Comparison of ENCODE assay signal across 19 cellular contexts in the genomic region with DNA sequence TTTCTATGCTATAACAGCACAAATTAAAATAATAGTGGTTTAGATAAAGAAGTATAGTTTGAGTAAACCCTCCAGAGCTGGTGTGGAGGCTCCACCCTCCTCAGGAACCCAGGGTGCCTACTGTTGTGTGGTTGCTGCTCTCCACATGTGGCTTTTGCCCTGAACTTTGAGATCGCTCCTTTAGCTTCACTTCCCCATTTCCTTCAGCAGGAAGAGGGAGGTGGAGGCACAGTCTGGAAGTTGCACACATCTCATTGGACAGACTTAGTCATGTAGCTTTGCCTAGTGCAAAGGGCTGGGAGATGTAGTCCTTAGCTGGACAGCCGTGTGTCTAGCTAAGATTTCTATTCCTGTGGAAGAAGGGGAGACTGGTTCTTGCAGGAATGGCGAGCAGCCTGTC. TPM values are rescaled to one million over a fixed set of nuclear protein-coding genes. Genes with fewer than 3 reads are reported as not detected.
A peak's percentile ranks its signal among the peaks of the same experiment; 100 is the strongest.
DNase-seq lines count a peak whose midpoint lies in the region; ATAC-seq and TF ChIP-seq lines count a peak whose summit lies in the region.
"Had no signal": no experiment of that assay in that cellular context is flagged by ENCODE, and none has a peak within 500 bp of the region (broad histone marks: within the 10 kb centered on the region; RNA-seq: fewer than 3 reads in every experiment).

No MANE protein-coding gene starts in this region.

- DNase-seq in activated effector memory CD4-positive, alpha-beta T cell treated with anti-CD3 and anti-CD28 coated beads, Interleukin-2, amount 50 U/mL, for 16 hours = peak; percentile 8
- no peak for DNase-seq in activated effector memory CD4-positive, alpha-beta T cell treated with Interleukin-2 at 50 U/mL for 16 hours
- DNase-seq in SJCRH30 (no peak), right cardiac atrium (peak in 1 of 3 donors; percentile 6), upper lobe of left lung (no peak), omental fat pad (ENCODE audit: low spot score) (no peak), foreskin melanocyte (no peak)
- DNase-seq: activated naive CD4-positive, alpha-beta T cell treated with anti-CD3 and anti-CD28 coated beads, Interleukin-2, amount 10 ng/mL, durations not matched to agents 7 days and 5 days; aorta; hypothalamus; IMR-90; NCI-H1048; NCI-H2081 treated with DMSO at 0.1 percent for 48 hours; SHP77 treated with DMSO at 0.1 percent for 48 hours; stimulated activated naive B cell treated with anti-CD40 and anti-IgM and Interleukin-4, amounts not matched to agents 10 μg/mL and 1 μg/mL and 100 μg/mL, for 72 hours; tibial artery had no signal

- H3K27me3 ChIP-seq in SJCRH30 = no peaks in the 10 kb centered on the region
- H3K27me3 ChIP-seq in right cardiac atrium (ENCODE audit: control insufficient read depth, insufficient read depth) = no peaks in the 10 kb centered on the region
- no peaks in the 10 kb centered on the region for H3K27me3 ChIP-seq in upper lobe of left lung
- H3K27me3 ChIP-seq: tibial artery had no signal

- no peak for TF ChIP-seq POLR2A in upper lobe of left lung (IDR thresholded peaks at IDR 0.05)

- intact Hi-C loops in right cardiac atrium (cut with DNase I) = no loop called here

- ATAC-seq in right cardiac atrium (peak; percentile 27 to 69), upper lobe of left lung (ENCODE audit: low FRiP score in 2 of 2) (peak; percentile 34 to 66), omental fat pad (ENCODE audit: low FRiP score) (no peak), SK-N-SH treated with all-trans-retinoic acid at 6 μM for 48 hours (no peak)
- ATAC-seq: A549; activated CD4-positive, CD25-positive, alpha-beta regulatory T cell treated with anti-CD3 and anti-CD28 coated beads, Interleukin-2, amount 50 U/mL, for 24 hours had no signal

- peaks cover 14% of the 10 kb centered on the region for H3K4me1 ChIP-seq in SJCRH30
- H3K4me1 ChIP-seq in right cardiac atrium (ENCODE audit: control insufficient read depth, insufficient read depth, low read length) = no peaks in the 10 kb centered on the region
- H3K4me1 ChIP-seq in upper lobe of left lung = peaks cover 0 to 16% (median 6%) of the 10 kb centered on the region in 4 donors
- H3K4me1 ChIP-seq: A549 had no signal

- H3K4me3 ChIP-seq in SJCRH30 (no peak overlapping the region), right cardiac atrium (ENCODE audit: low read length) (no peak overlapping the region), upper lobe of left lung (no peak overlapping the region)
- H3K4me3 ChIP-seq: A549, tibial artery had no signal

- H3K36me3 ChIP-seq in SJCRH30 (no peaks in the 10 kb centered on the region), upper lobe of left lung (no peaks in the 10 kb centered on the region)
- H3K36me3 ChIP-seq: tibial artery had no signal

- TF ChIP-seq EP300 in upper lobe of left lung (IDR thresholded peaks at IDR 0.05) = no peak

- H3K9me3 ChIP-seq in SJCRH30 (replicated peaks) = no peaks in the 10 kb centered on the region; the same call in 1 of the 2 replicates
- no peaks in the 10 kb centered on the region for H3K9me3 ChIP-seq in right cardiac atrium (ENCODE audit: control insufficient read depth, low read length)
- H3K9me3 ChIP-seq in upper lobe of left lung = no peaks in the 10 kb centered on the region
- H3K9me3 ChIP-seq: A549, tibial artery had no signal

- TF ChIP-seq CTCF in upper lobe of left lung (IDR thresholded peaks at IDR 0.05) (no peak), omental fat pad (IDR thresholded peaks at IDR 0.05) (no peak)

- H3K27ac ChIP-seq in SJCRH30 = peak overlapping the region; percentile 71; the same call in 1 of the 2 replicates
- H3K27ac ChIP-seq in right cardiac atrium (ENCODE audit: low read length) = no peak overlapping the region
- no peak overlapping the region for H3K27ac ChIP-seq in upper lobe of left lung
- H3K27ac ChIP-seq: A549, tibial artery had no signal

- 70% methylated on average over 3 of the region's 3 CpGs for WGBS in right cardiac atrium
- 64 to 71% methylated on average over 3 of the region's 3 CpGs for WGBS in upper lobe of left lung, 2 donors

TF ChIP-seq in SK-N-SH treated with all-trans-retinoic acid at 6 μM for 48 hours, 23 proteins besides CTCF, POLR2A, EP300 and RAD21:
- TF ChIP-seq SNAI2 (CRISPR knock-in tag; IDR thresholded peaks at IDR 0.05) = no peak
- TF ChIP-seq ISL1 (CRISPR knock-in tag; IDR thresholded peaks at IDR 0.05) = no peak
- TF ChIP-seq TOX (CRISPR knock-in tag; IDR thresholded peaks at IDR 0.05; ENCODE audit: borderline replicate concordance) = no peak
- no peak for TF ChIP-seq ZNF8 (CRISPR knock-in tag; IDR thresholded peaks at IDR 0.05)
- no peak for TF ChIP-seq PPARA (CRISPR knock-in tag; IDR thresholded peaks at IDR 0.05; ENCODE audit: borderline replicate concordance)
- TF ChIP-seq ZC3H10 (CRISPR knock-in tag; IDR thresholded peaks at IDR 0.05) = no peak
- no peak for TF ChIP-seq GLIS3 (CRISPR knock-in tag; IDR thresholded peaks at IDR 0.05)
- TF ChIP-seq CSDC2 (CRISPR knock-in tag; IDR thresholded peaks at IDR 0.05) = no peak
- TF ChIP-seq ZNF70 (CRISPR knock-in tag; IDR thresholded peaks at IDR 0.05) = no peak
- TF ChIP-seq TCF4 (CRISPR knock-in tag; IDR thresholded peaks at IDR 0.05; ENCODE audit: borderline replicate concordance) = no peak
- TF ChIP-seq OSR1 (CRISPR knock-in tag; IDR thresholded peaks at IDR 0.05) = no peak
- TF ChIP-seq RARB (CRISPR knock-in tag; IDR thresholded peaks at IDR 0.05) = no peak
- no peak for TF ChIP-seq POU6F1 (CRISPR knock-in tag; IDR thresholded peaks at IDR 0.05; ENCODE audit: borderline replicate concordance, low read depth)
- TF ChIP-seq BACH2 (CRISPR knock-in tag; IDR thresholded peaks at IDR 0.05; ENCODE audit: borderline replicate concordance) = no peak

RNA-seq across cellular contexts. Expression of gene RGS12, which starts 37.9 kb away (rescaled TPM):
- 26.3 and 34.0 TPM in 2 replicates for total RNA-seq in SJCRH30 (2014; rRNA removed; shearing (Covaris generic))
- 10 to 100 TPM; 11.6 to 18.2 (median 14.6) TPM for total RNA-seq in right cardiac atrium
- polyA plus RNA-seq in right cardiac atrium = 20.8 TPM
- 100 to 1,000 TPM in 1 of 6 donors, 10 to 100 TPM in 5; 17.8 to 124 (median 49.7) TPM for total RNA-seq in upper lobe of left lung
- 10 to 100 TPM; 11.3 to 27.6 (median 14.6) TPM for total RNA-seq in omental fat pad

Comparison
In these comparisons a context has a peak if more than half of its experiments do, and no peak if none do; other contexts are left out.
1. ATAC-seq: peak in right cardiac atrium (2 of 2) and upper lobe of left lung (2 of 2); none in omental fat pad (single experiment) and SK-N-SH treated with all-trans-retinoic acid at 6 μM for 48 hours (single experiment).